2 cellular contexts compared by ENCODE assay signal in the genomic region with DNA sequence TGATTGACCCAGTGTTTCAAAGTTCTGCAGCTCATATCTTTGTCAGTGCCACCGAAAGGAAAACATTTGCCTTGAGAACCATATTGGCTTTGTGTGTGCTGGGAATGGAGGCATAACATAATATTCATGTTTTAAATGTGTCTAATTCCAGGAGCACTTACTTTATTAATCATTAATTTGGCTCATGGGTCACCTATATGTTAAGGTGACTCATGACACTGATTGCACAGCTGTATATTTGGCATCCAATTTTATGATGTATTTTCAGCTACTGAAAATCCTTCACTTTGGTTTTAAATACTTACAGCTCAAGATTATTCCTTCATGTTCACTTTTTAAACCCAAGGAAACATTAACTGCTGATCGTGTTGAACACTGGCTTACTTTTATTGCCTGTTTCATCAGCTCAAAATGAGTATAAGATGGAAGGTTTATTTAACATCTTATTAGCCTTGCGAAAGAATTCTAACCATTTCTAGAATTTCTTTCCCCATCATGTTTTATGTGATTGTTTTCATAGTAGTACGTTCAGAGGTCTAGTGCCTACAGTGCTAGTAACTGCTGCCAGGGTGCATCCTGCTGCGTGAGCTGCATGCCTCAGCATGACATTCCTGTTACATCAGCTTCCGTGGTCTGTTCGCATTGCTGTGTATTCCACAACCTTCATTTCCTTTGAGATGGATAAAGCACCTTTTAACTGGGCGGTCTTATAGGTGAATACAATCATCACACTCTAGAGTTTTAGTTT.
TF ChIP-seq lines count a peak whose summit lies in the region.

No MANE protein-coding gene starts in this region.

TF ChIP-seq in SK-N-SH treated with all-trans-retinoic acid at 6 μM for 48 hours, 23 proteins besides CTCF, POLR2A, EP300 and RAD21 (continued from another document):
- TF ChIP-seq, protein P1, sequence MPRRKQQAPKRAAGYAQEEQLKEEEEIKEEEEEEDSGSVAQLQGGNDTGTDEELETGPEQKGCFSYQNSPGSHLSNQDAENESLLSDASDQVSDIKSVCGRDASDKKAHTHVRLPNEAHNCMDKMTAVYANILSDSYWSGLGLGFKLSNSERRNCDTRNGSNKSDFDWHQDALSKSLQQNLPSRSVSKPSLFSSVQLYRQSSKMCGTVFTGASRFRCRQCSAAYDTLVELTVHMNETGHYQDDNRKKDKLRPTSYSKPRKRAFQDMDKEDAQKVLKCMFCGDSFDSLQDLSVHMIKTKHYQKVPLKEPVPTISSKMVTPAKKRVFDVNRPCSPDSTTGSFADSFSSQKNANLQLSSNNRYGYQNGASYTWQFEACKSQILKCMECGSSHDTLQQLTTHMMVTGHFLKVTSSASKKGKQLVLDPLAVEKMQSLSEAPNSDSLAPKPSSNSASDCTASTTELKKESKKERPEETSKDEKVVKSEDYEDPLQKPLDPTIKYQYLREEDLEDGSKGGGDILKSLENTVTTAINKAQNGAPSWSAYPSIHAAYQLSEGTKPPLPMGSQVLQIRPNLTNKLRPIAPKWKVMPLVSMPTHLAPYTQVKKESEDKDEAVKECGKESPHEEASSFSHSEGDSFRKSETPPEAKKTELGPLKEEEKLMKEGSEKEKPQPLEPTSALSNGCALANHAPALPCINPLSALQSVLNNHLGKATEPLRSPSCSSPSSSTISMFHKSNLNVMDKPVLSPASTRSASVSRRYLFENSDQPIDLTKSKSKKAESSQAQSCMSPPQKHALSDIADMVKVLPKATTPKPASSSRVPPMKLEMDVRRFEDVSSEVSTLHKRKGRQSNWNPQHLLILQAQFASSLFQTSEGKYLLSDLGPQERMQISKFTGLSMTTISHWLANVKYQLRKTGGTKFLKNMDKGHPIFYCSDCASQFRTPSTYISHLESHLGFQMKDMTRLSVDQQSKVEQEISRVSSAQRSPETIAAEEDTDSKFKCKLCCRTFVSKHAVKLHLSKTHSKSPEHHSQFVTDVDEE (CRISPR knock-in tag; IDR thresholded peaks at IDR 0.05), result no peak
- TF ChIP-seq ZNF565 (CRISPR knock-in tag; conservative IDR thresholded peaks at IDR 0.05; ENCODE audit: low read depth), result no peak
- no peak for TF ChIP-seq ZC3H10 (CRISPR knock-in tag; IDR thresholded peaks at IDR 0.05)
- TF ChIP-seq TOX (CRISPR knock-in tag; IDR thresholded peaks at IDR 0.05; ENCODE audit: borderline replicate concordance), result no peak
- no peak for TF ChIP-seq ZNF8 (CRISPR knock-in tag; IDR thresholded peaks at IDR 0.05)
- no peak for TF ChIP-seq RARB (CRISPR knock-in tag; IDR thresholded peaks at IDR 0.05)
- no peak for TF ChIP-seq ESRRG (CRISPR knock-in tag; IDR thresholded peaks at IDR 0.05)
- no peak for TF ChIP-seq ZFP30 (CRISPR knock-in tag; IDR thresholded peaks at IDR 0.05)
- TF ChIP-seq ARNTL (CRISPR knock-in tag; IDR thresholded peaks at IDR 0.05; ENCODE audit: borderline replicate concordance, low read depth), result no peak
- TF ChIP-seq, protein P2, sequence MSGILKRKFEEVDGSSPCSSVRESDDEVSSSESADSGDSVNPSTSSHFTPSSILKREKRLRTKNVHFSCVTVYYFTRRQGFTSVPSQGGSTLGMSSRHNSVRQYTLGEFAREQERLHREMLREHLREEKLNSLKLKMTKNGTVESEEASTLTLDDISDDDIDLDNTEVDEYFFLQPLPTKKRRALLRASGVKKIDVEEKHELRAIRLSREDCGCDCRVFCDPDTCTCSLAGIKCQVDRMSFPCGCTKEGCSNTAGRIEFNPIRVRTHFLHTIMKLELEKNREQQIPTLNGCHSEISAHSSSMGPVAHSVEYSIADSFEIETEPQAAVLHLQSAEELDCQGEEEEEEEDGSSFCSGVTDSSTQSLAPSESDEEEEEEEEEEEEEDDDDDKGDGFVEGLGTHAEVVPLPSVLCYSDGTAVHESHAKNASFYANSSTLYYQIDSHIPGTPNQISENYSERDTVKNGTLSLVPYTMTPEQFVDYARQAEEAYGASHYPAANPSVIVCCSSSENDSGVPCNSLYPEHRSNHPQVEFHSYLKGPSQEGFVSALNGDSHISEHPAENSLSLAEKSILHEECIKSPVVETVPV (CRISPR knock-in tag; IDR thresholded peaks at IDR 0.05), result no peak
- TF ChIP-seq ZNF70 (CRISPR knock-in tag; IDR thresholded peaks at IDR 0.05), result no peak

TF ChIP-seq in SK-N-SH, 30 proteins besides CTCF, POLR2A, EP300 and RAD21 (continued from another document):
- TF ChIP-seq, protein P3, sequence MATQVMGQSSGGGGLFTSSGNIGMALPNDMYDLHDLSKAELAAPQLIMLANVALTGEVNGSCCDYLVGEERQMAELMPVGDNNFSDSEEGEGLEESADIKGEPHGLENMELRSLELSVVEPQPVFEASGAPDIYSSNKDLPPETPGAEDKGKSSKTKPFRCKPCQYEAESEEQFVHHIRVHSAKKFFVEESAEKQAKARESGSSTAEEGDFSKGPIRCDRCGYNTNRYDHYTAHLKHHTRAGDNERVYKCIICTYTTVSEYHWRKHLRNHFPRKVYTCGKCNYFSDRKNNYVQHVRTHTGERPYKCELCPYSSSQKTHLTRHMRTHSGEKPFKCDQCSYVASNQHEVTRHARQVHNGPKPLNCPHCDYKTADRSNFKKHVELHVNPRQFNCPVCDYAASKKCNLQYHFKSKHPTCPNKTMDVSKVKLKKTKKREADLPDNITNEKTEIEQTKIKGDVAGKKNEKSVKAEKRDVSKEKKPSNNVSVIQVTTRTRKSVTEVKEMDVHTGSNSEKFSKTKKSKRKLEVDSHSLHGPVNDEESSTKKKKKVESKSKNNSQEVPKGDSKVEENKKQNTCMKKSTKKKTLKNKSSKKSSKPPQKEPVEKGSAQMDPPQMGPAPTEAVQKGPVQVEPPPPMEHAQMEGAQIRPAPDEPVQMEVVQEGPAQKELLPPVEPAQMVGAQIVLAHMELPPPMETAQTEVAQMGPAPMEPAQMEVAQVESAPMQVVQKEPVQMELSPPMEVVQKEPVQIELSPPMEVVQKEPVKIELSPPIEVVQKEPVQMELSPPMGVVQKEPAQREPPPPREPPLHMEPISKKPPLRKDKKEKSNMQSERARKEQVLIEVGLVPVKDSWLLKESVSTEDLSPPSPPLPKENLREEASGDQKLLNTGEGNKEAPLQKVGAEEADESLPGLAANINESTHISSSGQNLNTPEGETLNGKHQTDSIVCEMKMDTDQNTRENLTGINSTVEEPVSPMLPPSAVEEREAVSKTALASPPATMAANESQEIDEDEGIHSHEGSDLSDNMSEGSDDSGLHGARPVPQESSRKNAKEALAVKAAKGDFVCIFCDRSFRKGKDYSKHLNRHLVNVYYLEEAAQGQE (IDR thresholded peaks at IDR 0.05; ENCODE audit: low read depth, low read length), result no peak
- TF ChIP-seq GABPA (IDR thresholded peaks at IDR 0.05; ENCODE audit: low read depth), result no peak
- TF ChIP-seq EZH2phosphoT487 (IDR thresholded peaks at IDR 0.05; ENCODE audit: borderline replicate concordance, low read depth), result no peak
- no peak for TF ChIP-seq NRF1 (IDR thresholded peaks at IDR 0.05; ENCODE audit: low read depth, low read length)
- TF ChIP-seq JUND (IDR thresholded peaks at IDR 0.05), result no peak
- TF ChIP-seq ELF1 (IDR thresholded peaks at IDR 0.05), result no peak
- TF ChIP-seq, protein P4, sequence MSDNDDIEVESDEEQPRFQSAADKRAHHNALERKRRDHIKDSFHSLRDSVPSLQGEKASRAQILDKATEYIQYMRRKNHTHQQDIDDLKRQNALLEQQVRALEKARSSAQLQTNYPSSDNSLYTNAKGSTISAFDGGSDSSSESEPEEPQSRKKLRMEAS (IDR thresholded peaks at IDR 0.05; ENCODE audit: low read depth), result no peak
- TF ChIP-seq SMC3 (IDR thresholded peaks at IDR 0.05; ENCODE audit: low read depth, low read length), result no peak
- no peak for TF ChIP-seq RFX5 (IDR thresholded peaks at IDR 0.05; ENCODE audit: low read length)
- TF ChIP-seq NFIC (IDR thresholded peaks at IDR 0.05; ENCODE audit: borderline replicate concordance), result no peak
- no peak for TF ChIP-seq TCF12 (IDR thresholded peaks at IDR 0.05)
- TF ChIP-seq, protein P5, sequence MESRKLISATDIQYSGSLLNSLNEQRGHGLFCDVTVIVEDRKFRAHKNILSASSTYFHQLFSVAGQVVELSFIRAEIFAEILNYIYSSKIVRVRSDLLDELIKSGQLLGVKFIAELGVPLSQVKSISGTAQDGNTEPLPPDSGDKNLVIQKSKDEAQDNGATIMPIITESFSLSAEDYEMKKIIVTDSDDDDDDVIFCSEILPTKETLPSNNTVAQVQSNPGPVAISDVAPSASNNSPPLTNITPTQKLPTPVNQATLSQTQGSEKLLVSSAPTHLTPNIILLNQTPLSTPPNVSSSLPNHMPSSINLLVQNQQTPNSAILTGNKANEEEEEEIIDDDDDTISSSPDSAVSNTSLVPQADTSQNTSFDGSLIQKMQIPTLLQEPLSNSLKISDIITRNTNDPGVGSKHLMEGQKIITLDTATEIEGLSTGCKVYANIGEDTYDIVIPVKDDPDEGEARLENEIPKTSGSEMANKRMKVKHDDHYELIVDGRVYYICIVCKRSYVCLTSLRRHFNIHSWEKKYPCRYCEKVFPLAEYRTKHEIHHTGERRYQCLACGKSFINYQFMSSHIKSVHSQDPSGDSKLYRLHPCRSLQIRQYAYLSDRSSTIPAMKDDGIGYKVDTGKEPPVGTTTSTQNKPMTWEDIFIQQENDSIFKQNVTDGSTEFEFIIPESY (IDR thresholded peaks at IDR 0.05; ENCODE audit: borderline replicate concordance, low read depth), result no peak
- no peak for TF ChIP-seq FOXM1 (IDR thresholded peaks at IDR 0.05; ENCODE audit: low read depth)
